In genomic region chr16:57061084-57061905, GRCh38 we compare ENCODE assay signal across 8 cellular contexts. TPM values are rescaled to one million over a fixed set of nuclear protein-coding genes. Genes with fewer than 3 reads are reported as not detected.
DNase-seq lines count a peak whose midpoint lies in the region; ATAC-seq and TF ChIP-seq lines count a peak whose summit lies in the region.

No MANE protein-coding gene starts in this region.

- peaks cover 27% of the 10 kb centered on the region for H3K36me3 ChIP-seq in suprapubic skin

- DNase-seq in activated CD4-positive, alpha-beta memory T cell treated with anti-CD3 and anti-CD28 coated beads for 36 hours = no peak
- DNase-seq in activated CD4-positive, alpha-beta memory T cell treated with anti-CD3 and anti-CD28 coated beads, Interleukin-2, amount 10 ng/mL, durations not matched to agents 7 days and 5 days = no peak
- no peak for DNase-seq in activated naive CD4-positive, alpha-beta T cell treated with anti-CD3 and anti-CD28 coated beads, Interleukin-2, amount 50 U/mL, for 72 hours (ENCODE audit: low spot score in 2 of 2)
- peak; percentile 74 for DNase-seq in islet precursor cell
- peak; percentile 89 to 91 for DNase-seq in suprapubic skin (ENCODE audit: low spot score in 2 of 2)
- no peak for DNase-seq in NCI-H510A treated with DMSO at 0.1 percent for 48 hours (lab: John Stamatoyannopoulos, UW)
- no peak for DNase-seq in globus pallidus (ENCODE audit: low spot score)

- H3K27me3 Mint-ChIP-seq in activated CD4-positive, alpha-beta memory T cell treated with anti-CD3 and anti-CD28 coated beads for 36 hours = no peaks in the 10 kb centered on the region
- H3K27me3 Mint-ChIP-seq in activated CD4-positive, alpha-beta memory T cell treated with anti-CD3 and anti-CD28 coated beads, Interleukin-2, amount 10 ng/mL, durations not matched to agents 7 days and 5 days = no peaks in the 10 kb centered on the region

- peak; percentile 14 for ATAC-seq in activated naive CD4-positive, alpha-beta T cell treated with anti-CD3 and anti-CD28 coated beads, Interleukin-2, amount 50 U/mL, for 72 hours
- no peak for ATAC-seq in HG02870 (IDR thresholded peaks at IDR 0.05; ENCODE audit: unreplicated experiment)

- H3K27me3 ChIP-seq in suprapubic skin = no peaks in the 10 kb centered on the region

- TF ChIP-seq CTCF in suprapubic skin (IDR thresholded peaks at IDR 0.05) = no peak

- 38% methylated on average over 11 of the region's 11 CpGs for WGBS in suprapubic skin

- no peaks in the 10 kb centered on the region for H3K9me3 ChIP-seq in suprapubic skin

- H3K9me3 Mint-ChIP-seq in activated CD4-positive, alpha-beta memory T cell treated with anti-CD3 and anti-CD28 coated beads for 36 hours = peaks cover 3% of the 10 kb centered on the region
- no peaks in the 10 kb centered on the region for H3K9me3 Mint-ChIP-seq in activated CD4-positive, alpha-beta memory T cell treated with anti-CD3 and anti-CD28 coated beads, Interleukin-2, amount 10 ng/mL, durations not matched to agents 7 days and 5 days
- H3K9me3 Mint-ChIP-seq in activated naive CD4-positive, alpha-beta T cell treated with anti-CD3 and anti-CD28 coated beads, Interleukin-2, amount 50 U/mL, for 72 hours = no peaks in the 10 kb centered on the region

- intact Hi-C loops in activated CD4-positive, alpha-beta memory T cell treated with anti-CD3 and anti-CD28 coated beads for 36 hours (cut with micrococcal nuclease) = no loop called here

- H3K4me1 ChIP-seq in suprapubic skin = peaks cover 12% of the 10 kb centered on the region

- TF ChIP-seq POLR2A in suprapubic skin (IDR thresholded peaks at IDR 0.05) = no peak

- CTCF ChIA-PET in activated CD4-positive, alpha-beta memory T cell treated with anti-CD3 and anti-CD28 coated beads for 36 hours (lab: Charles Lee) = interaction anchor here (2.4 kb wide), 1 partner anchor 97 kb away, joined by 12 read pairs; no protein-coding TSS in a partner anchor
- CTCF ChIA-PET in activated CD4-positive, alpha-beta memory T cell treated with anti-CD3 and anti-CD28 coated beads, Interleukin-2, amount 10 ng/mL, durations not matched to agents 7 days and 5 days (lab: Charles Lee) = interaction anchor here (0.8 kb wide), 1 partner anchor 22 kb away, joined by 4 read pairs; no protein-coding TSS in a partner anchor

- no peak overlapping the region for H3K4me3 Mint-ChIP-seq in activated CD4-positive, alpha-beta memory T cell treated with anti-CD3 and anti-CD28 coated beads for 36 hours
- H3K4me3 Mint-ChIP-seq in activated CD4-positive, alpha-beta memory T cell treated with anti-CD3 and anti-CD28 coated beads, Interleukin-2, amount 10 ng/mL, durations not matched to agents 7 days and 5 days = no peak overlapping the region

- no peak for TF ChIP-seq EP300 in suprapubic skin (IDR thresholded peaks at IDR 0.05)

- H3K4me1 Mint-ChIP-seq in activated CD4-positive, alpha-beta memory T cell treated with anti-CD3 and anti-CD28 coated beads for 36 hours (ENCODE audit: low read depth) = peaks cover 2% of the 10 kb centered on the region
- no peaks in the 10 kb centered on the region for H3K4me1 Mint-ChIP-seq in activated CD4-positive, alpha-beta memory T cell treated with anti-CD3 and anti-CD28 coated beads, Interleukin-2, amount 10 ng/mL, durations not matched to agents 7 days and 5 days

- H3K36me3 Mint-ChIP-seq in activated CD4-positive, alpha-beta memory T cell treated with anti-CD3 and anti-CD28 coated beads for 36 hours = peaks cover 47% of the 10 kb centered on the region
- peaks cover 62% of the 10 kb centered on the region for H3K36me3 Mint-ChIP-seq in activated CD4-positive, alpha-beta memory T cell treated with anti-CD3 and anti-CD28 coated beads, Interleukin-2, amount 10 ng/mL, durations not matched to agents 7 days and 5 days (ENCODE audit: low read depth)
- H3K36me3 Mint-ChIP-seq in activated naive CD4-positive, alpha-beta T cell treated with anti-CD3 and anti-CD28 coated beads, Interleukin-2, amount 50 U/mL, for 72 hours = peaks cover 9 to 12% of the 10 kb centered on the region in 2 donors

- H3K27ac Mint-ChIP-seq in activated CD4-positive, alpha-beta memory T cell treated with anti-CD3 and anti-CD28 coated beads for 36 hours = peak overlapping the region; percentile 63
- H3K27ac Mint-ChIP-seq in activated CD4-positive, alpha-beta memory T cell treated with anti-CD3 and anti-CD28 coated beads, Interleukin-2, amount 10 ng/mL, durations not matched to agents 7 days and 5 days = no peak overlapping the region
- peak overlapping the region; percentile 67 to 90 for H3K27ac Mint-ChIP-seq in activated naive CD4-positive, alpha-beta T cell treated with anti-CD3 and anti-CD28 coated beads, Interleukin-2, amount 50 U/mL, for 72 hours

- H3K4me3 ChIP-seq in suprapubic skin = no peak overlapping the region

- POLR2A ChIA-PET in activated CD4-positive, alpha-beta memory T cell treated with anti-CD3 and anti-CD28 coated beads for 36 hours (lab: Charles Lee) = interaction anchor here (0.5 to 1.5 kb wide), 2 partner anchors 9 to 22 kb away, joined by 4 to 5 read pairs; no protein-coding TSS in a partner anchor
- POLR2A ChIA-PET in activated CD4-positive, alpha-beta memory T cell treated with anti-CD3 and anti-CD28 coated beads, Interleukin-2, amount 10 ng/mL, durations not matched to agents 7 days and 5 days (lab: Charles Lee) = interaction anchor here (1.1 kb wide), 1 partner anchor 8 kb away, joined by 7 read pairs; no protein-coding TSS in a partner anchor

- peak overlapping the region; percentile 80 for H3K27ac ChIP-seq in suprapubic skin

RNA-seq across cellular contexts. Expression of gene CPNE2, which starts 31.1 kb away (rescaled TPM):
- 1 to 10 TPM; 7.3 to 8.1 TPM for total RNA-seq in activated CD4-positive, alpha-beta memory T cell treated with anti-CD3 and anti-CD28 coated beads for 36 hours
- 1 to 10 TPM; 4.6 to 4.8 TPM for total RNA-seq in activated CD4-positive, alpha-beta memory T cell treated with anti-CD3 and anti-CD28 coated beads, Interleukin-2, amount 10 ng/mL, durations not matched to agents 7 days and 5 days
- total RNA-seq in activated naive CD4-positive, alpha-beta T cell treated with anti-CD3 and anti-CD28 coated beads, Interleukin-2, amount 50 U/mL, for 72 hours = 10 to 100 TPM in 1 of 2 donors, 1 to 10 TPM in 1; 5.1 to 11.5 TPM
- total RNA-seq in suprapubic skin = 10 to 100 TPM; 12.7 to 23.1 (median 15.7) TPM

Comparison
In these comparisons a context has a peak if more than half of its experiments do, and no peak if none do; other contexts are left out.
1. DNase-seq: peak in islet precursor cell (single experiment) and suprapubic skin (2 of 2); none in activated CD4-positive, alpha-beta memory T cell treated with anti-CD3 and anti-CD28 coated beads for 36 hours (single experiment), activated CD4-positive, alpha-beta memory T cell treated with anti-CD3 and anti-CD28 coated beads, Interleukin-2, amount 10 ng/mL, durations not matched to agents 7 days and 5 days (single experiment), activated naive CD4-positive, alpha-beta T cell treated with anti-CD3 and anti-CD28 coated beads, Interleukin-2, amount 50 U/mL, for 72 hours (0 of 2), NCI-H510A treated with DMSO at 0.1 percent for 48 hours (single experiment) and globus pallidus (single experiment).